In genomic region chr5:143302344-143302743, GRCh38 we compare ENCODE assay signal across 26 cellular contexts.
A peak's percentile ranks its signal among the peaks of the same experiment; 100 is the strongest.
DNase-seq lines count a peak whose midpoint lies in the region; ATAC-seq and TF ChIP-seq lines count a peak whose summit lies in the region.
"Had no signal": no experiment of that assay in that cellular context is flagged by ENCODE, and none has a peak within 500 bp of the region (broad histone marks: within the 10 kb centered on the region; RNA-seq: fewer than 3 reads in every experiment).

No MANE protein-coding gene starts in this region.

- peaks cover 11% of the 10 kb centered on the region for H4K20me1 ChIP-seq in smooth muscle cell (ENCODE audit: low read depth)

- no peak overlapping the region for H2AFZ ChIP-seq in smooth muscle cell (ENCODE audit: low read depth)
- H2AFZ ChIP-seq: neural progenitor cell had no signal

- H3K9me3 ChIP-seq in SJSA1 (replicated peaks): no peaks in the 10 kb centered on the region
- H3K9me3 ChIP-seq in smooth muscle cell (replicated peaks; ENCODE audit: low read depth): no peaks in the 10 kb centered on the region
- peaks cover 13% of the 10 kb centered on the region for H3K9me3 ChIP-seq in left ventricle myocardium inferior (replicated peaks)
- H3K9me3 ChIP-seq: prostate gland, thyroid gland had no signal

- intact Hi-C loops in left ventricle myocardium inferior (cut with micrococcal nuclease): no loop called here
- intact Hi-C loops in head of caudate nucleus (cut with DNase I): no loop called here

- H3K79me2 ChIP-seq in smooth muscle cell (ENCODE audit: low read depth): peaks cover 67% of the 10 kb centered on the region

- ATAC-seq in foreskin keratinocyte: peak; percentile 35
- ATAC-seq: HepG2; stimulated activated naive CD8-positive, alpha-beta T cell treated with anti-CD3 and anti-CD28 coated beads, Interleukin-15, Interleukin-2, amounts not matched to agents 100 U/mL and 50 U/mL, for 24 hours had no signal

- no peaks in the 10 kb centered on the region for H3F3A ChIP-seq in smooth muscle cell (ENCODE audit: low read depth)

- no peak for TF ChIP-seq CTCF in foreskin keratinocyte (conservative IDR thresholded peaks at IDR 0.05)
- TF ChIP-seq CTCF in smooth muscle cell (IDR thresholded peaks at IDR 0.05; ENCODE audit: borderline replicate concordance, insufficient read depth, poor library complexity, severe bottlenecking): no peak
- no peak for TF ChIP-seq CTCF in left ventricle myocardium inferior (IDR thresholded peaks at IDR 0.05; ENCODE audit: borderline replicate concordance)

- no peak overlapping the region for H3K9ac ChIP-seq in smooth muscle cell (ENCODE audit: low read depth)
- H3K9ac ChIP-seq: neural progenitor cell had no signal

- H3K27me3 ChIP-seq in SJSA1 (replicated peaks) (no peaks in the 10 kb centered on the region), foreskin keratinocyte (no peaks in the 10 kb centered on the region), smooth muscle cell (ENCODE audit: low read depth) (no peaks in the 10 kb centered on the region), left ventricle myocardium inferior (ENCODE audit: low read depth) (no peaks in the 10 kb centered on the region)
- H3K27me3 ChIP-seq: neural progenitor cell, thyroid gland had no signal

- H3K4me3 ChIP-seq in SJSA1 (no peak overlapping the region), smooth muscle cell (no peak overlapping the region), left ventricle myocardium inferior (no peak overlapping the region)
- H3K4me3 ChIP-seq: neural progenitor cell, prostate gland, thyroid gland had no signal

- H3K4me1 ChIP-seq in SJSA1 (replicated peaks) (peaks cover 52% of the 10 kb centered on the region), foreskin keratinocyte (peaks cover 13% of the 10 kb centered on the region), smooth muscle cell (ENCODE audit: low read depth) (no peaks in the 10 kb centered on the region), left ventricle myocardium inferior (peaks cover 21% of the 10 kb centered on the region)
- H3K4me1 ChIP-seq: neural progenitor cell, prostate gland had no signal

- no peak overlapping the region for H3K4me2 ChIP-seq in smooth muscle cell
- H3K4me2 ChIP-seq: neural progenitor cell had no signal

- H3K27ac ChIP-seq in SJSA1 (0 out of 2 replicates have a peak overlapping the region, but pooled peaks have one; percentile 0), foreskin keratinocyte (no peak overlapping the region), smooth muscle cell (ENCODE audit: low read depth) (peak overlapping the region; percentile 25), left ventricle myocardium inferior (replicated peaks) (no peak overlapping the region)
- H3K27ac ChIP-seq: neural progenitor cell, prostate gland, thyroid gland had no signal

- DNase-seq in HCEC 1CT: peak; percentile 63
- no peak for DNase-seq in SJSA1 (ENCODE audit: low read depth in 1 of 2, low spot score in 2 of 2)
- DNase-seq in foreskin keratinocyte: no peak
- DNase-seq in smooth muscle cell (lab: John Stamatoyannopoulos, UW; ENCODE audit: unreplicated experiment): no peak
- no peak for DNase-seq in left ventricle myocardium inferior
- no peak for DNase-seq in NCI-H1048 (lab: John Stamatoyannopoulos, UW)
- no peak for DNase-seq in head of caudate nucleus
- DNase-seq: activated B cell treated with CpG ODN at 0.5 μM for 24 hours; activated CD4-positive, alpha-beta T cell treated with anti-CD3 and anti-CD28 coated beads, Interleukin-2, amount 50 U/mL, for 4 hours; activated CD8-positive, alpha-beta memory T cell treated with anti-CD3 and anti-CD28 coated beads, Interleukin-2, amount 50 U/mL, for 48 hours; activated effector memory CD4-positive, alpha-beta T cell treated with anti-CD3 and anti-CD28 coated beads, Interleukin-2, amount 50 U/mL, for 16 hours; AML-193; CD8-positive, alpha-beta memory T cell; cortex of kidney; DMS153; endodermal cell; GF-D8; hippocampal formation; NCI-H1436 treated with DMSO at 0.1 percent for 48 hours; NCI-H524 treated with DMSO at 0.1 percent for 48 hours; stimulated activated CD4-positive, alpha-beta T cell treated with anti-CD3 and anti-CD28 coated beads, Interleukin-4, amount 100 ng/mL, for 1 hour; stimulated activated naive CD8-positive, alpha-beta T cell treated with anti-CD3 and anti-CD28 coated beads, Interleukin-15, Interleukin-2, amounts not matched to agents 100 U/mL and 50 U/mL, for 24 hours; thyroid gland had no signal

- H3K36me3 ChIP-seq in SJSA1: peaks cover 77% of the 10 kb centered on the region
- H3K36me3 ChIP-seq in smooth muscle cell (ENCODE audit: low read depth): peaks cover 45% of the 10 kb centered on the region
- H3K36me3 ChIP-seq in left ventricle myocardium inferior: peaks cover 47% of the 10 kb centered on the region
- H3K36me3 ChIP-seq: neural progenitor cell, prostate gland had no signal

Comparison
In these comparisons a context has a peak if more than half of its experiments do, and no peak if none do; other contexts are left out.
1. H3K27ac ChIP-seq: peak in SJSA1 (single experiment) and smooth muscle cell (single experiment); none in foreskin keratinocyte (single experiment) and left ventricle myocardium inferior (single experiment).